1 cellular context compared by ENCODE assay signal in genomic region chr10:119115921-119116320, GRCh38.
TF ChIP-seq lines count a peak whose summit lies in the region.

No MANE protein-coding gene starts in this region.

TF ChIP-seq in IMR-90, 13 proteins besides CTCF, POLR2A, EP300 and RAD21:
- no peak for TF ChIP-seq MAFK (IDR thresholded peaks at IDR 0.05; ENCODE audit: low read depth, low read length)
- no peak for TF ChIP-seq CHD1 (IDR thresholded peaks at IDR 0.05; ENCODE audit: low read depth, low read length)
- TF ChIP-seq BHLHE40 (IDR thresholded peaks at IDR 0.05; ENCODE audit: low read depth, low read length) = no peak
- TF ChIP-seq SMC3 (IDR thresholded peaks at IDR 0.05; ENCODE audit: low read depth, low read length) = no peak
- no peak for TF ChIP-seq MAZ (IDR thresholded peaks at IDR 0.05; ENCODE audit: borderline replicate concordance, low read depth, low read length)
- no peak for TF ChIP-seq FOS (IDR thresholded peaks at IDR 0.05; ENCODE audit: low read depth, low read length)
- TF ChIP-seq, protein P1, sequence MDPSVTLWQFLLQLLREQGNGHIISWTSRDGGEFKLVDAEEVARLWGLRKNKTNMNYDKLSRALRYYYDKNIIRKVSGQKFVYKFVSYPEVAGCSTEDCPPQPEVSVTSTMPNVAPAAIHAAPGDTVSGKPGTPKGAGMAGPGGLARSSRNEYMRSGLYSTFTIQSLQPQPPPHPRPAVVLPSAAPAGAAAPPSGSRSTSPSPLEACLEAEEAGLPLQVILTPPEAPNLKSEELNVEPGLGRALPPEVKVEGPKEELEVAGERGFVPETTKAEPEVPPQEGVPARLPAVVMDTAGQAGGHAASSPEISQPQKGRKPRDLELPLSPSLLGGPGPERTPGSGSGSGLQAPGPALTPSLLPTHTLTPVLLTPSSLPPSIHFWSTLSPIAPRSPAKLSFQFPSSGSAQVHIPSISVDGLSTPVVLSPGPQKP (IDR thresholded peaks at IDR 0.05; ENCODE audit: borderline replicate concordance, low read depth, low read length) = no peak
- no peak for TF ChIP-seq USF2 (IDR thresholded peaks at IDR 0.05; ENCODE audit: low read depth, low read length)
- TF ChIP-seq RFX5 (IDR thresholded peaks at IDR 0.05; ENCODE audit: low read depth, low read length) = no peak
- no peak for TF ChIP-seq CEBPB (IDR thresholded peaks at IDR 0.05; ENCODE audit: low read depth, low read length)
- no peak for TF ChIP-seq MXI1 (IDR thresholded peaks at IDR 0.05; ENCODE audit: borderline replicate concordance, low read depth, low read length)
- no peak for TF ChIP-seq NFE2L2 (IDR thresholded peaks at IDR 0.05; ENCODE audit: low read depth, low read length)
- TF ChIP-seq RCOR1 (IDR thresholded peaks at IDR 0.05; ENCODE audit: insufficient replicate concordance, low read length) = no peak
